Comparison of ENCODE assay signal across 28 cellular contexts in the genomic region with DNA sequence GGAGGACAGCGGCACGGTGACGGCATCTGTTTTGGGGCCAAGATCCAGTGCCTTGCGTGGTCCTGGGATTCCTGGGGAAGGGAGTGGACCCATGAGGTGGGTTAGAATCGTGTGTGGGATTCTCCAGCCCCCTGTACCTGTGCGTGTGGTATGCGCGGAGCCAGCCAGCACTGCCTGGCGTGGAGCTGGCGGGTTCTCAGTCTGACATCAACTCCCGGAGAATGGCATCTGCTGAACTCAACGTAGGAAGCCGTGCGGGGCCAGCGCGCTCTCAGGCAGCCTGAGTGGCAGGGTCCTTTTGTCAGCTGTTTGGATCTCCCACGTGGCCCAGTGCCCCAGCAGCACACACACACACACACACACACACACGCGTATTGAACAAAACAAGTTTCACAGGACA. TPM values are rescaled to one million over a fixed set of nuclear protein-coding genes. Genes with fewer than 3 reads are reported as not detected.
DNase-seq lines count a peak whose midpoint lies in the region; ATAC-seq and TF ChIP-seq lines count a peak whose summit lies in the region.
"Had no signal": no experiment of that assay in that cellular context is flagged by ENCODE, and none has a peak within 500 bp of the region (broad histone marks: within the 10 kb centered on the region; RNA-seq: fewer than 3 reads in every experiment).

No MANE protein-coding gene starts in this region.

- ATAC-seq in stimulated activated memory B cell treated with anti-CD40 and anti-IgM and Interleukin-4, amounts not matched to agents 10 μg/mL and 1 μg/mL and 100 μg/mL, for 72 hours = no peak
- ATAC-seq: activated naive CD8-positive, alpha-beta T cell treated with anti-CD3 and anti-CD28 coated beads, Interleukin-2, amount 50 U/mL, for 24 hours; activated T-cell treated with anti-CD3 and anti-CD28 coated beads, Interleukin-2, amount 50 U/mL, for 4 hours; natural killer cell had no signal

- peaks cover 0 to 14% (median 2%) of the 10 kb centered on the region in 3 donors for H3K27me3 Mint-ChIP-seq in CD14-positive monocyte (ENCODE audit: low read depth in 3 of 3)
- peaks cover 3% of the 10 kb centered on the region for H3K27me3 Mint-ChIP-seq in nephron progenitor cell (ENCODE audit: low read depth, poor library complexity)
- H3K27me3 Mint-ChIP-seq in activated CD4-positive, alpha-beta memory T cell treated with anti-CD3 and anti-CD28 coated beads for 36 hours = no peaks in the 10 kb centered on the region
- H3K27me3 Mint-ChIP-seq in stimulated activated memory B cell treated with anti-CD40 and anti-IgM and Interleukin-4, amounts not matched to agents 10 μg/mL and 1 μg/mL and 100 μg/mL, for 72 hours = no peaks in the 10 kb centered on the region
- H3K27me3 Mint-ChIP-seq: activated naive CD8-positive, alpha-beta T cell treated with anti-CD3 and anti-CD28 coated beads, Interleukin-2, amount 50 U/mL, for 24 hours had no signal

- TF ChIP-seq CTCF in CD14-positive monocyte (IDR thresholded peaks at IDR 0.05) = no peak
- TF ChIP-seq CTCF in nephron progenitor cell (IDR thresholded peaks at IDR 0.05) = no peak

- DNase-seq in CD14-positive monocyte (ENCODE audit: low spot score) (peak; percentile 30), COLO668 (lab: John Stamatoyannopoulos, UW; ENCODE audit: unreplicated experiment) (peak; percentile 53), astrocyte of the hippocampus (ENCODE audit: low read depth, low spot score) (peak; percentile 27), nephron progenitor cell (no peak), ecto neural progenitor cell (ENCODE audit: low spot score) (no peak)
- no peak for DNase-seq in activated CD4-positive, alpha-beta memory T cell treated with anti-CD3 and anti-CD28 coated beads for 36 hours
- DNase-seq: activated CD4-positive, alpha-beta T cell treated with anti-CD3 and anti-CD28 coated beads for 4 hours; activated gamma-delta T cell treated with Interleukin-2 at 50 U/mL for 16 hours; activated naive CD8-positive, alpha-beta T cell treated with anti-CD3 and anti-CD28 coated beads, Interleukin-2, amount 50 U/mL, for 24 hours; activated T-cell treated with anti-CD3 and anti-CD28 coated beads, Interleukin-2, amount 50 U/mL, for 4 hours; C1 segment of cervical spinal cord; cerebellar nuclear complex; IMR-90; natural killer cell; NCI-H1092 treated with DMSO at 0.1 percent for 48 hours; NCI-H2029 treated with DMSO at 0.1 percent for 48 hours; NCI-H446 treated with DMSO at 0.1 percent for 48 hours; SHP77; stimulated activated CD4-positive, alpha-beta T cell treated with anti-CD3 and anti-CD28 coated beads, Interleukin-4, amount 100 ng/mL, for 4 hours; stimulated activated naive CD4-positive, alpha-beta T cell; testis had no signal

- intact Hi-C loops in CD14-positive monocyte (cut with micrococcal nuclease) = no loop called here
- intact Hi-C loops in activated CD4-positive, alpha-beta memory T cell treated with anti-CD3 and anti-CD28 coated beads for 36 hours (cut with micrococcal nuclease) = no loop called here

- H3K36me3 Mint-ChIP-seq in CD14-positive monocyte = peaks cover 58 to 87% of the 10 kb centered on the region in 2 donors
- peaks cover 73% of the 10 kb centered on the region for H3K36me3 Mint-ChIP-seq in nephron progenitor cell (ENCODE audit: low read depth)
- peaks cover 62% of the 10 kb centered on the region for H3K36me3 Mint-ChIP-seq in activated CD4-positive, alpha-beta memory T cell treated with anti-CD3 and anti-CD28 coated beads for 36 hours
- peaks cover 80% of the 10 kb centered on the region for H3K36me3 Mint-ChIP-seq in stimulated activated memory B cell treated with anti-CD40 and anti-IgM and Interleukin-4, amounts not matched to agents 10 μg/mL and 1 μg/mL and 100 μg/mL, for 72 hours
- H3K36me3 Mint-ChIP-seq: natural killer cell had no signal

- H3K9me3 Mint-ChIP-seq in CD14-positive monocyte (peaks cover 0 to 12% (median 2%) of the 10 kb centered on the region in 7 donors), nephron progenitor cell (peaks cover 3% of the 10 kb centered on the region)
- H3K9me3 Mint-ChIP-seq in activated CD4-positive, alpha-beta memory T cell treated with anti-CD3 and anti-CD28 coated beads for 36 hours = no peaks in the 10 kb centered on the region
- no peaks in the 10 kb centered on the region for H3K9me3 Mint-ChIP-seq in stimulated activated memory B cell treated with anti-CD40 and anti-IgM and Interleukin-4, amounts not matched to agents 10 μg/mL and 1 μg/mL and 100 μg/mL, for 72 hours
- H3K9me3 Mint-ChIP-seq: activated naive CD8-positive, alpha-beta T cell treated with anti-CD3 and anti-CD28 coated beads, Interleukin-2, amount 50 U/mL, for 24 hours; activated T-cell treated with anti-CD3 and anti-CD28 coated beads, Interleukin-2, amount 50 U/mL, for 4 hours; natural killer cell had no signal

- H3K27ac Mint-ChIP-seq in CD14-positive monocyte (peak overlapping the region in 3 of 7 donors; percentile 52 to 59 (median 58)), nephron progenitor cell (peak overlapping the region; percentile 74)
- no peak overlapping the region for H3K27ac Mint-ChIP-seq in activated CD4-positive, alpha-beta memory T cell treated with anti-CD3 and anti-CD28 coated beads for 36 hours
- H3K27ac Mint-ChIP-seq in stimulated activated memory B cell treated with anti-CD40 and anti-IgM and Interleukin-4, amounts not matched to agents 10 μg/mL and 1 μg/mL and 100 μg/mL, for 72 hours = no peak overlapping the region
- H3K27ac Mint-ChIP-seq: activated naive CD8-positive, alpha-beta T cell treated with anti-CD3 and anti-CD28 coated beads, Interleukin-2, amount 50 U/mL, for 24 hours; natural killer cell had no signal

- POLR2A ChIA-PET in activated CD4-positive, alpha-beta memory T cell treated with anti-CD3 and anti-CD28 coated beads for 36 hours (lab: Charles Lee) = no interaction called here

- H3K4me3 Mint-ChIP-seq in CD14-positive monocyte (no peak overlapping the region), nephron progenitor cell (no peak overlapping the region)
- no peak overlapping the region for H3K4me3 Mint-ChIP-seq in activated CD4-positive, alpha-beta memory T cell treated with anti-CD3 and anti-CD28 coated beads for 36 hours
- no peak overlapping the region for H3K4me3 Mint-ChIP-seq in stimulated activated memory B cell treated with anti-CD40 and anti-IgM and Interleukin-4, amounts not matched to agents 10 μg/mL and 1 μg/mL and 100 μg/mL, for 72 hours
- H3K4me3 Mint-ChIP-seq: activated naive CD8-positive, alpha-beta T cell treated with anti-CD3 and anti-CD28 coated beads, Interleukin-2, amount 50 U/mL, for 24 hours; activated T-cell treated with anti-CD3 and anti-CD28 coated beads, Interleukin-2, amount 50 U/mL, for 4 hours; natural killer cell had no signal

- CTCF ChIA-PET in activated CD4-positive, alpha-beta memory T cell treated with anti-CD3 and anti-CD28 coated beads for 36 hours (lab: Charles Lee) = no interaction called here

- H3K4me1 Mint-ChIP-seq in CD14-positive monocyte = no peaks in the 10 kb centered on the region
- H3K4me1 Mint-ChIP-seq in nephron progenitor cell = peaks cover 19% of the 10 kb centered on the region
- H3K4me1 Mint-ChIP-seq in activated CD4-positive, alpha-beta memory T cell treated with anti-CD3 and anti-CD28 coated beads for 36 hours (ENCODE audit: low read depth) = no peaks in the 10 kb centered on the region
- H3K4me1 Mint-ChIP-seq in stimulated activated memory B cell treated with anti-CD40 and anti-IgM and Interleukin-4, amounts not matched to agents 10 μg/mL and 1 μg/mL and 100 μg/mL, for 72 hours = no peaks in the 10 kb centered on the region

RNA-seq across cellular contexts. Expression of a gene that starts 28.2 kb away (rescaled TPM):
- polyA plus RNA-seq in CD14-positive monocyte = not detected
- not detected for total RNA-seq in activated CD4-positive, alpha-beta memory T cell treated with anti-CD3 and anti-CD28 coated beads for 36 hours
- total RNA-seq: activated CD8-positive, alpha-beta memory T cell treated with anti-CD3 and anti-CD28 coated beads for 36 hours; activated T-cell treated with anti-CD3 and anti-CD28 coated beads, Interleukin-2, amount 50 U/mL, for 4 hours; IMR-90; liver; natural killer cell; osteocyte; renal cortical epithelial cell; T-helper 2 cell treated with Interferon-gamma antibody and Interleukin-4, amounts not matched to agents 100 ng/mL and 5 ng/mL, for 36 hours; testis; urinary bladder had no signal
- polyA plus RNA-seq: IMR-90, liver, urinary bladder had no signal

RNA-seq across cellular contexts. Expression of a gene that starts 37.2 kb away (rescaled TPM):
- polyA plus RNA-seq in CD14-positive monocyte = not detected
- total RNA-seq in activated CD4-positive, alpha-beta memory T cell treated with anti-CD3 and anti-CD28 coated beads for 36 hours = not detected
- total RNA-seq: IMR-90; natural killer cell; osteocyte; renal cortical epithelial cell; T-helper 2 cell treated with Interferon-gamma antibody and Interleukin-4, amounts not matched to agents 100 ng/mL and 5 ng/mL, for 36 hours had no signal
- polyA plus RNA-seq: IMR-90, liver had no signal

RNA-seq across cellular contexts. Expression of a gene that starts 45.3 kb away (rescaled TPM):
- polyA plus RNA-seq in CD14-positive monocyte = 10 to 100 TPM; 37.6 to 54.0 TPM
- 100 to 1,000 TPM; 149 to 156 TPM for total RNA-seq in activated CD4-positive, alpha-beta memory T cell treated with anti-CD3 and anti-CD28 coated beads for 36 hours

Comparison
In these comparisons a context has a peak if more than half of its experiments do, and no peak if none do; other contexts are left out.
1. DNase-seq: peak in CD14-positive monocyte (single experiment), COLO668 (single experiment) and astrocyte of the hippocampus (single experiment); none in nephron progenitor cell (single experiment), ecto neural progenitor cell (single experiment) and activated CD4-positive, alpha-beta memory T cell treated with anti-CD3 and anti-CD28 coated beads for 36 hours (single experiment).